In genomic region chr3:64954995-64955636, GRCh38 we compare ENCODE assay signal across 14 cellular contexts.
DNase-seq lines count a peak whose midpoint lies in the region; ATAC-seq, FAIRE-seq and TF ChIP-seq lines count a peak whose summit lies in the region.
"Had no signal": no experiment of that assay in that cellular context is flagged by ENCODE, and none has a peak within 500 bp of the region (broad histone marks: within the 10 kb centered on the region; RNA-seq: fewer than 3 reads in every experiment).

No MANE protein-coding gene starts in this region.

- H2AFZ ChIP-seq in K562 (ENCODE audit: low read depth, low read length): peak overlapping the region; percentile 84

- in situ Hi-C loops in K562 (cut with MboI): no loop called here

- ATAC-seq in K562: peak; percentile 81
- ATAC-seq in GM18868 (IDR thresholded peaks at IDR 0.05; ENCODE audit: unreplicated experiment): no peak

- peaks cover 2% of the 10 kb centered on the region for H3K9me3 Mint-ChIP-seq in activated naive CD8-positive, alpha-beta T cell treated with anti-CD3 and anti-CD28 coated beads for 36 hours

- BruUV-seq in K562 (replicated peaks; lab: Mats Ljungman, UMichigan): no TSS peak

- H3K9me3 ChIP-seq in K562 (replicated peaks; ENCODE audit: control insufficient read depth, insufficient read depth, low read depth, low read length) (no peaks in the 10 kb centered on the region), spleen (peaks cover 0 to 4% (median 0%) of the 10 kb centered on the region in 8 donors)

- H3K27me3 ChIP-seq in K562 (ENCODE audit: control insufficient read depth in 2 of 2, insufficient read depth in 2 of 2, low read length in 2 of 2) (no peaks in the 10 kb centered on the region), spleen (replicated peaks in 1 of 7) (no peaks in the 10 kb centered on the region)

- DNase-seq in DMS153 (lab: John Stamatoyannopoulos, UW): peak; percentile 4
- no peak for DNase-seq in DMS153 treated with DMSO at 0.1 percent for 48 hours (lab: John Stamatoyannopoulos, UW; ENCODE audit: unreplicated experiment)
- DNase-seq in K562 (ENCODE audit: extremely low read depth in 1 of 4, low spot score in 3 of 4): peak in 2 of 4 experiments; percentile 7 to 26
- DNase-seq in left kidney (ENCODE audit: low read depth, low spot score): peak; percentile 59
- no peak for DNase-seq in spleen
- DNase-seq in activated naive CD8-positive, alpha-beta T cell treated with anti-CD3 and anti-CD28 coated beads for 36 hours: no peak
- DNase-seq in frontal cortex (ENCODE audit: low spot score in 2 of 2): no peak
- DNase-seq: activated naive CD4-positive, alpha-beta T cell treated with anti-CD3 and anti-CD28 coated beads, Interleukin-2, amount 10 ng/mL, durations not matched to agents 7 days and 5 days; CD4-positive, alpha-beta T cell; H7 had no signal

- no peak for TF ChIP-seq POLR2A in K562 (conservative IDR thresholded peaks at IDR 0.05)
- no peak for TF ChIP-seq POLR2A in spleen (IDR thresholded peaks at IDR 0.05)

- H3K4me3 ChIP-seq in K562 (no peak overlapping the region), spleen (no peak overlapping the region)

- no peaks in the 10 kb centered on the region for H3K27me3 Mint-ChIP-seq in activated naive CD8-positive, alpha-beta T cell treated with anti-CD3 and anti-CD28 coated beads for 36 hours
- H3K27me3 Mint-ChIP-seq: activated naive CD4-positive, alpha-beta T cell treated with anti-CD3 and anti-CD28 coated beads, Interleukin-2, amount 10 ng/mL, durations not matched to agents 7 days and 5 days; CD4-positive, alpha-beta T cell had no signal

- peaks cover 0 to 8% of the 10 kb centered on the region in 2 experiments; a peak in 2 of 5 replicates for H3K4me1 ChIP-seq in K562 (replicated peaks in 1 of 2; ENCODE audit: control insufficient read depth in 2 of 2, insufficient read depth in 2 of 2, low read length in 2 of 2)
- H3K4me1 ChIP-seq in spleen: peaks cover 0 to 5% (median 0%) of the 10 kb centered on the region in 6 donors

- POLR2A ChIA-PET in K562 (lab: Yijun Ruan, JAX): interaction anchor here (0.6 to 1.3 kb wide), 3 partner anchors 16 to 31 kb away, joined by 3 read pairs; no protein-coding TSS in a partner anchor

- no peaks in the 10 kb centered on the region for H3K79me2 ChIP-seq in K562 (ENCODE audit: control insufficient read depth, insufficient read depth, low read length)

- CTCF ChIA-PET in K562 (lab: Yijun Ruan, JAX; ENCODE audit: low intra/inter-chr PET ratio): no interaction called here

- TF ChIP-seq CTCF in K562 (IDR thresholded peaks at IDR 0.05 in 2 of 3, conservative IDR thresholded peaks at IDR 0.05 in 1 of 3; ENCODE audit: insufficient read depth in 2 of 3, low read depth in 1 of 3, low read length in 3 of 3) (no peak), spleen (IDR thresholded peaks at IDR 0.05 in 8 of 11, conservative IDR thresholded peaks at IDR 0.05 in 3 of 11) (no peak)

- H4K20me1 ChIP-seq in K562 (replicated peaks; ENCODE audit: control insufficient read depth, insufficient read depth, low read length): no peaks in the 10 kb centered on the region

- no peaks in the 10 kb centered on the region for H3K9me1 ChIP-seq in K562 (ENCODE audit: control insufficient read depth, insufficient read depth, low read length)

- FAIRE-seq in K562 (lab: Jason Lieb, UNC) (peak; percentile 52), frontal cortex (lab: Jason Lieb, UNC) (no peak)
- FAIRE-seq: TTC549 had no signal

- no peaks in the 10 kb centered on the region for H3K4me1 Mint-ChIP-seq in activated naive CD8-positive, alpha-beta T cell treated with anti-CD3 and anti-CD28 coated beads for 36 hours
- H3K4me1 Mint-ChIP-seq: activated naive CD4-positive, alpha-beta T cell treated with anti-CD3 and anti-CD28 coated beads, Interleukin-2, amount 10 ng/mL, durations not matched to agents 7 days and 5 days had no signal

- 0% methylated on average over 4 of the region's 4 CpGs for WGBS in K562 (ENCODE audit: insufficient coverage, low coverage, missing lambda C conversion rate)
- 13 to 21% (median 16%) methylated on average over 4 of the region's 4 CpGs for WGBS in spleen, 5 donors

- H3K27ac ChIP-seq in K562 (ENCODE audit: extremely low read depth, low read depth, low read length) (no peak overlapping the region; the same call in 2 of the 3 replicates), spleen (peak overlapping the region in 6 of 8 donors; percentile 4 to 81 (median 62))
- H3K27ac ChIP-seq: 22Rv1, RWPE1 had no signal

- TF ChIP-seq RAD21 in K562 (CRISPR knock-in tag; conservative IDR thresholded peaks at IDR 0.05 in 1 of 2, IDR thresholded peaks at IDR 0.05 in 1 of 2): no peak

- no peak overlapping the region for H3K4me3 Mint-ChIP-seq in activated naive CD8-positive, alpha-beta T cell treated with anti-CD3 and anti-CD28 coated beads for 36 hours
- H3K4me3 Mint-ChIP-seq: activated naive CD4-positive, alpha-beta T cell treated with anti-CD3 and anti-CD28 coated beads, Interleukin-2, amount 10 ng/mL, durations not matched to agents 7 days and 5 days; CD4-positive, alpha-beta T cell had no signal

- intact Hi-C loops in K562 (cut with micrococcal nuclease): no loop called here
- intact Hi-C loops in spleen (cut with DNase I; ENCODE audit: low total_unique reads): no loop called here

- no peaks in the 10 kb centered on the region for H3K36me3 ChIP-seq in K562 (ENCODE audit: control insufficient read depth, insufficient read depth, low read length)
- H3K36me3 ChIP-seq in spleen: no peaks in the 10 kb centered on the region

- H3K36me3 Mint-ChIP-seq in activated naive CD8-positive, alpha-beta T cell treated with anti-CD3 and anti-CD28 coated beads for 36 hours: no peaks in the 10 kb centered on the region
- H3K36me3 Mint-ChIP-seq: activated naive CD4-positive, alpha-beta T cell treated with anti-CD3 and anti-CD28 coated beads, Interleukin-2, amount 10 ng/mL, durations not matched to agents 7 days and 5 days had no signal

- TF ChIP-seq EP300 in K562 (IDR thresholded peaks at IDR 0.05; ENCODE audit: low read length): no peak

- H3K9ac ChIP-seq in K562 (ENCODE audit: insufficient read depth in 1 of 2, low read depth in 2 of 2, low read length in 2 of 2): no peak overlapping the region

- no peak overlapping the region for H3K27ac Mint-ChIP-seq in activated naive CD8-positive, alpha-beta T cell treated with anti-CD3 and anti-CD28 coated beads for 36 hours
- H3K27ac Mint-ChIP-seq: activated naive CD4-positive, alpha-beta T cell treated with anti-CD3 and anti-CD28 coated beads, Interleukin-2, amount 10 ng/mL, durations not matched to agents 7 days and 5 days; CD4-positive, alpha-beta T cell had no signal

- peak overlapping the region; percentile 35 for H3K4me2 ChIP-seq in K562 (ENCODE audit: insufficient read depth, low read length)

TF ChIP-seq in K562, 482 proteins besides CTCF, POLR2A, EP300 and RAD21 (continues in another document):
- TF ChIP-seq CBX1 (IDR thresholded peaks at IDR 0.05; ENCODE audit: low read depth) (no peak), NFXL1 (CRISPR knock-in tag; IDR thresholded peaks at IDR 0.05) (no peak), MNT (conservative IDR thresholded peaks at IDR 0.05) (no peak), RNF2 (IDR thresholded peaks at IDR 0.05) (no peak), SOX6 (IDR thresholded peaks at IDR 0.05) (no peak), ETV1 (tag; conservative IDR thresholded peaks at IDR 0.05; ENCODE audit: low read depth) (peak; percentile 61), FOXO4 (CRISPR knock-in tag; IDR thresholded peaks at IDR 0.05) (no peak), ZNF224 (CRISPR knock-in tag; IDR thresholded peaks at IDR 0.05) (no peak), ZNF445 (CRISPR knock-in tag; IDR thresholded peaks at IDR 0.05; ENCODE audit: low read depth) (no peak), PTTG1 (tag; IDR thresholded peaks at IDR 0.05; ENCODE audit: low read depth) (no peak), FOXA1 (IDR thresholded peaks at IDR 0.05; ENCODE audit: borderline replicate concordance) (no peak), HEY1 (CRISPR knock-in tag; IDR thresholded peaks at IDR 0.05; ENCODE audit: borderline replicate concordance) (no peak), CBFA2T2 (conservative IDR thresholded peaks at IDR 0.05) (no peak)
- TF ChIP-seq, protein P1, sequence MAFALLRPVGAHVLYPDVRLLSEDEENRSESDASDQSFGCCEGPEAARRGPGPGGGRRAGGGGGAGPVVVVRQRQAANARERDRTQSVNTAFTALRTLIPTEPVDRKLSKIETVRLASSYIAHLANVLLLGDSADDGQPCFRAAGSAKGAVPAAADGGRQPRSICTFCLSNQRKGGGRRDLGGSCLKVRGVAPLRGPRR (CRISPR knock-in tag; IDR thresholded peaks at IDR 0.05): no peak
- TF ChIP-seq, protein P2, sequence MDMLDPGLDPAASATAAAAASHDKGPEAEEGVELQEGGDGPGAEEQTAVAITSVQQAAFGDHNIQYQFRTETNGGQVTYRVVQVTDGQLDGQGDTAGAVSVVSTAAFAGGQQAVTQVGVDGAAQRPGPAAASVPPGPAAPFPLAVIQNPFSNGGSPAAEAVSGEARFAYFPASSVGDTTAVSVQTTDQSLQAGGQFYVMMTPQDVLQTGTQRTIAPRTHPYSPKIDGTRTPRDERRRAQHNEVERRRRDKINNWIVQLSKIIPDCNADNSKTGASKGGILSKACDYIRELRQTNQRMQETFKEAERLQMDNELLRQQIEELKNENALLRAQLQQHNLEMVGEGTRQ (CRISPR knock-in tag; IDR thresholded peaks at IDR 0.05): no peak

Comparison
In these comparisons a context has a peak if more than half of its experiments do, and no peak if none do; other contexts are left out.
1. DNase-seq: peak in DMS153 (single experiment) and left kidney (single experiment); none in DMS153 treated with DMSO at 0.1 percent for 48 hours (single experiment), spleen (single experiment), activated naive CD8-positive, alpha-beta T cell treated with anti-CD3 and anti-CD28 coated beads for 36 hours (single experiment) and frontal cortex (0 of 2).